1 cellular context compared by ENCODE assay signal in the genomic region with DNA sequence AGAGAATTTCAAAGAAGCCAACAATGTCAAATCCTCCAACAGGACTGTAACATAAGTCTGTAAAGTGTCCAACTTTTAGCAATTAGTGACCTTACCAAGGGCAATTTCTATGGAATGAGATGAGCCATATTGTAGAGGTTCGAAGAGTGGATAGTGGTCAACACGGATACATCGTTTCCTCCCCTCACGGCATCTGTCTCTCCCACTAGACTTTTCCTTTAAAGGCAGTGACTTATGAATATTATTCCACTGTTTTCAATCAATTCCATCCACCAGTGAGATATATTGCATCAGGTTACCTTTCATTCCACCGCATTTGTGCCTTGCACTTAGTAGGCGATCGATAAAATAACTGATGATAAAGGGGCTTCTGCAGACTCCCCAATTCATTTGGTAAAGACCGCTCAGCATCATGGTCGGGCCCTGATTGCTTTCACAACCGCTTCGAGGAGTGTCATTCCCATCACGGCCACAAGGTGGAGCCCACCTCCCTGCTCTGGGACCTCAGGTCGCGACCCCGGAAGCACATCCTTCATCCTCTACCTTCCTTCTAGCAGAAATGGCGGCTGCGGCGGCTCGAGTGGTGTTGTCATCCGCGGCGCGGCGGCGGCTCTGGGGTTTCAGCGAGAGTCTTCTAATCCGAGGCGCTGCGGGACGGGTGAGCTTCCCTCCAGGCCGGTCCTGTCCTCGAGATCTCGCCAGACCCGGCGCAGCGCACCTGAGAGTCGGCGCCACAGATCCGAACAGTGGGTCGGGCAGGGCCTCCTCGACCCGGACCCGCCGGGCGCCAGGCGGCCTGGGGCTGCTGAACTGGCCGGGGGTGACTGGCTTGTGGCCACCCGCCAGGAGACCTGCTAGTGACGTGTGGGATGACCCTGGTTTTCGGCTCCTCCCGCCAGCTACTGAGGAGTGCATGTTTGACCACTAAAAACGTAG.
TF ChIP-seq lines count a peak whose summit lies in the region.

TSS of gene PMPCB (plus strand) at position 535 of the 936 bp plus-strand sequence. CDS start at position 560, 25 bp downstream.

TF ChIP-seq in HepG2, 621 proteins besides CTCF, POLR2A, EP300 and RAD21 (continued from another document and continues in another):
- TF ChIP-seq SMARCE1 (IDR thresholded peaks at IDR 0.05; ENCODE audit: borderline replicate concordance): no peak
- 0 out of 2 replicates have a peak, but pooled peaks have one; percentile 43 for TF ChIP-seq HMG20A (CRISPR knock-in tag; IDR thresholded peaks at IDR 0.05; ENCODE audit: borderline replicate concordance)
- TF ChIP-seq ZNF234 (CRISPR knock-in tag; conservative IDR thresholded peaks at IDR 0.05): no peak
- no peak for TF ChIP-seq ZNF878 (CRISPR knock-in tag; IDR thresholded peaks at IDR 0.05)
- TF ChIP-seq, protein P1, sequence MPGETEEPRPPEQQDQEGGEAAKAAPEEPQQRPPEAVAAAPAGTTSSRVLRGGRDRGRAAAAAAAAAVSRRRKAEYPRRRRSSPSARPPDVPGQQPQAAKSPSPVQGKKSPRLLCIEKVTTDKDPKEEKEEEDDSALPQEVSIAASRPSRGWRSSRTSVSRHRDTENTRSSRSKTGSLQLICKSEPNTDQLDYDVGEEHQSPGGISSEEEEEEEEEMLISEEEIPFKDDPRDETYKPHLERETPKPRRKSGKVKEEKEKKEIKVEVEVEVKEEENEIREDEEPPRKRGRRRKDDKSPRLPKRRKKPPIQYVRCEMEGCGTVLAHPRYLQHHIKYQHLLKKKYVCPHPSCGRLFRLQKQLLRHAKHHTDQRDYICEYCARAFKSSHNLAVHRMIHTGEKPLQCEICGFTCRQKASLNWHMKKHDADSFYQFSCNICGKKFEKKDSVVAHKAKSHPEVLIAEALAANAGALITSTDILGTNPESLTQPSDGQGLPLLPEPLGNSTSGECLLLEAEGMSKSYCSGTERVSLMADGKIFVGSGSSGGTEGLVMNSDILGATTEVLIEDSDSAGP (CRISPR knock-in tag; IDR thresholded peaks at IDR 0.05; ENCODE audit: borderline replicate concordance): peak; percentile 95
- TF ChIP-seq RFX5 (IDR thresholded peaks at IDR 0.05; ENCODE audit: low read depth, low read length): no peak
- TF ChIP-seq KLF13 (CRISPR knock-in tag; IDR thresholded peaks at IDR 0.05): 0 out of 2 replicates have a peak, but pooled peaks have one; percentile 68
- TF ChIP-seq HIVEP1 (CRISPR knock-in tag; IDR thresholded peaks at IDR 0.05): peak; percentile 66; the same call in 1 of the 2 replicates
- TF ChIP-seq MTA3 (CRISPR knock-in tag; IDR thresholded peaks at IDR 0.05): no peak
- TF ChIP-seq RXRB (CRISPR knock-in tag; IDR thresholded peaks at IDR 0.05; ENCODE audit: borderline replicate concordance): peak; percentile 85
- TF ChIP-seq TCF12 (IDR thresholded peaks at IDR 0.05): no peak
- TF ChIP-seq TCF12 (CRISPR knock-in tag; IDR thresholded peaks at IDR 0.05): no peak
- TF ChIP-seq DNMT1 (CRISPR knock-in tag; IDR thresholded peaks at IDR 0.05): peak; percentile 84
- TF ChIP-seq ZNF121 (CRISPR knock-in tag; IDR thresholded peaks at IDR 0.05): no peak
- TF ChIP-seq, protein P2, sequence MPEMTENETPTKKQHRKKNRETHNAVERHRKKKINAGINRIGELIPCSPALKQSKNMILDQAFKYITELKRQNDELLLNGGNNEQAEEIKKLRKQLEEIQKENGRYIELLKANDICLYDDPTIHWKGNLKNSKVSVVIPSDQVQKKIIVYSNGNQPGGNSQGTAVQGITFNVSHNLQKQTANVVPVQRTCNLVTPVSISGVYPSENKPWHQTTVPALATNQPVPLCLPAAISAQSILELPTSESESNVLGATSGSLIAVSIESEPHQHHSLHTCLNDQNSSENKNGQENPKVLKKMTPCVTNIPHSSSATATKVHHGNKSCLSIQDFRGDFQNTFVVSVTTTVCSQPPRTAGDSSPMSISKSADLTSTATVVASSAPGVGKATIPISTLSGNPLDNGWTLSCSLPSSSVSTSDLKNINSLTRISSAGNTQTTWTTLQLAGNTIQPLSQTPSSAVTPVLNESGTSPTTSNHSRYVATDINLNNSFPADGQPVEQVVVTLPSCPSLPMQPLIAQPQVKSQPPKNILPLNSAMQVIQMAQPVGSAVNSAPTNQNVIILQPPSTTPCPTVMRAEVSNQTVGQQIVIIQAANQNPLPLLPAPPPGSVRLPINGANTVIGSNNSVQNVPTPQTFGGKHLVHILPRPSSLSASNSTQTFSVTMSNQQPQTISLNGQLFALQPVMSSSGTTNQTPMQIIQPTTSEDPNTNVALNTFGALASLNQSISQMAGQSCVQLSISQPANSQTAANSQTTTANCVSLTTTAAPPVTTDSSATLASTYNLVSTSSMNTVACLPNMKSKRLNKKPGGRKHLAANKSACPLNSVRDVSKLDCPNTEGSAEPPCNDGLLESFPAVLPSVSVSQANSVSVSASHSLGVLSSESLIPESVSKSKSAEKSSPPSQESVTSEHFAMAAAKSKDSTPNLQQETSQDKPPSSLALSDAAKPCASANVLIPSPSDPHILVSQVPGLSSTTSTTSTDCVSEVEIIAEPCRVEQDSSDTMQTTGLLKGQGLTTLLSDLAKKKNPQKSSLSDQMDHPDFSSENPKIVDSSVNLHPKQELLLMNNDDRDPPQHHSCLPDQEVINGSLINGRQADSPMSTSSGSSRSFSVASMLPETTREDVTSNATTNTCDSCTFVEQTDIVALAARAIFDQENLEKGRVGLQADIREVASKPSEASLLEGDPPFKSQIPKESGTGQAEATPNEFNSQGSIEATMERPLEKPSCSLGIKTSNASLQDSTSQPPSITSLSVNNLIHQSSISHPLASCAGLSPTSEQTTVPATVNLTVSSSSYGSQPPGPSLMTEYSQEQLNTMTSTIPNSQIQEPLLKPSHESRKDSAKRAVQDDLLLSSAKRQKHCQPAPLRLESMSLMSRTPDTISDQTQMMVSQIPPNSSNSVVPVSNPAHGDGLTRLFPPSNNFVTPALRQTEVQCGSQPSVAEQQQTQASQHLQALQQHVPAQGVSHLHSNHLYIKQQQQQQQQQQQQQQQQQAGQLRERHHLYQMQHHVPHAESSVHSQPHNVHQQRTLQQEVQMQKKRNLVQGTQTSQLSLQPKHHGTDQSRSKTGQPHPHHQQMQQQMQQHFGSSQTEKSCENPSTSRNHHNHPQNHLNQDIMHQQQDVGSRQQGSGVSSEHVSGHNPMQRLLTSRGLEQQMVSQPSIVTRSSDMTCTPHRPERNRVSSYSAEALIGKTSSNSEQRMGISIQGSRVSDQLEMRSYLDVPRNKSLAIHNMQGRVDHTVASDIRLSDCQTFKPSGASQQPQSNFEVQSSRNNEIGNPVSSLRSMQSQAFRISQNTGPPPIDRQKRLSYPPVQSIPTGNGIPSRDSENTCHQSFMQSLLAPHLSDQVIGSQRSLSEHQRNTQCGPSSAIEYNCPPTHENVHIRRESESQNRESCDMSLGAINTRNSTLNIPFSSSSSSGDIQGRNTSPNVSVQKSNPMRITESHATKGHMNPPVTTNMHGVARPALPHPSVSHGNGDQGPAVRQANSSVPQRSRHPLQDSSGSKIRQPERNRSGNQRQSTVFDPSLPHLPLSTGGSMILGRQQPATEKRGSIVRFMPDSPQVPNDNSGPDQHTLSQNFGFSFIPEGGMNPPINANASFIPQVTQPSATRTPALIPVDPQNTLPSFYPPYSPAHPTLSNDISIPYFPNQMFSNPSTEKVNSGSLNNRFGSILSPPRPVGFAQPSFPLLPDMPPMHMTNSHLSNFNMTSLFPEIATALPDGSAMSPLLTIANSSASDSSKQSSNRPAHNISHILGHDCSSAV (CRISPR knock-in tag; IDR thresholded peaks at IDR 0.05; ENCODE audit: borderline replicate concordance): no peak
- TF ChIP-seq ZNF770 (CRISPR knock-in tag; IDR thresholded peaks at IDR 0.05): peak; percentile 85
- TF ChIP-seq ZNF24 (IDR thresholded peaks at IDR 0.05): no peak
- TF ChIP-seq TBX3 (IDR thresholded peaks at IDR 0.05; ENCODE audit: borderline replicate concordance): no peak
- TF ChIP-seq EEA1 (CRISPR knock-in tag; IDR thresholded peaks at IDR 0.05; ENCODE audit: borderline replicate concordance): peak; percentile 67; the same call in 1 of the 2 replicates
- peak; percentile 24; the same call in 1 of the 2 replicates for TF ChIP-seq MAZ (IDR thresholded peaks at IDR 0.05; ENCODE audit: borderline replicate concordance, low read depth, low read length)
- peak; percentile 50; the same call in 1 of the 2 replicates for TF ChIP-seq MAZ (CRISPR knock-in tag; IDR thresholded peaks at IDR 0.05; ENCODE audit: low read depth)
- TF ChIP-seq ZNF672 (CRISPR knock-in tag; IDR thresholded peaks at IDR 0.05): no peak
- TF ChIP-seq YEATS4 (CRISPR knock-in tag; IDR thresholded peaks at IDR 0.05; ENCODE audit: borderline replicate concordance): no peak; the same call in none of the 2 replicates
- TF ChIP-seq ZNF367 (CRISPR knock-in tag; IDR thresholded peaks at IDR 0.05; ENCODE audit: borderline replicate concordance): no peak
- peak; percentile 92 for TF ChIP-seq THAP11 (CRISPR knock-in tag; IDR thresholded peaks at IDR 0.05)
- peak; percentile 94 for TF ChIP-seq POGZ (CRISPR knock-in tag; IDR thresholded peaks at IDR 0.05)
- peak; percentile 20; the same call in 1 of the 2 replicates for TF ChIP-seq HNF4A (CRISPR knock-in tag; IDR thresholded peaks at IDR 0.05)
- TF ChIP-seq IRX3 (CRISPR knock-in tag; IDR thresholded peaks at IDR 0.05; ENCODE audit: borderline replicate concordance, low read depth): no peak
- TF ChIP-seq ZBTB42 (CRISPR knock-in tag; IDR thresholded peaks at IDR 0.05): 0 out of 2 replicates have a peak, but pooled peaks have one; percentile 82
- TF ChIP-seq ZNF382 (CRISPR knock-in tag; IDR thresholded peaks at IDR 0.05; ENCODE audit: borderline replicate concordance): no peak
- peak; percentile 47; the same call in 1 of the 2 replicates for TF ChIP-seq JUND (CRISPR knock-in tag; IDR thresholded peaks at IDR 0.05)
- TF ChIP-seq SETDB1 (CRISPR knock-in tag; IDR thresholded peaks at IDR 0.05; ENCODE audit: borderline replicate concordance): no peak
- TF ChIP-seq ZNF841 (CRISPR knock-in tag; IDR thresholded peaks at IDR 0.05; ENCODE audit: borderline replicate concordance): no peak
- TF ChIP-seq, protein P3, sequence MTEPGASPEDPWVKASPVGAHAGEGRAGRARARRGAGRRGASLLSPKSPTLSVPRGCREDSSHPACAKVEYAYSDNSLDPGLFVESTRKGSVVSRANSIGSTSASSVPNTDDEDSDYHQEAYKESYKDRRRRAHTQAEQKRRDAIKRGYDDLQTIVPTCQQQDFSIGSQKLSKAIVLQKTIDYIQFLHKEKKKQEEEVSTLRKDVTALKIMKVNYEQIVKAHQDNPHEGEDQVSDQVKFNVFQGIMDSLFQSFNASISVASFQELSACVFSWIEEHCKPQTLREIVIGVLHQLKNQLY (CRISPR knock-in tag; IDR thresholded peaks at IDR 0.05): peak; percentile 40; the same call in 1 of the 2 replicates
- no peak for TF ChIP-seq RFX3 (CRISPR knock-in tag; IDR thresholded peaks at IDR 0.05)
- TF ChIP-seq, protein P4, sequence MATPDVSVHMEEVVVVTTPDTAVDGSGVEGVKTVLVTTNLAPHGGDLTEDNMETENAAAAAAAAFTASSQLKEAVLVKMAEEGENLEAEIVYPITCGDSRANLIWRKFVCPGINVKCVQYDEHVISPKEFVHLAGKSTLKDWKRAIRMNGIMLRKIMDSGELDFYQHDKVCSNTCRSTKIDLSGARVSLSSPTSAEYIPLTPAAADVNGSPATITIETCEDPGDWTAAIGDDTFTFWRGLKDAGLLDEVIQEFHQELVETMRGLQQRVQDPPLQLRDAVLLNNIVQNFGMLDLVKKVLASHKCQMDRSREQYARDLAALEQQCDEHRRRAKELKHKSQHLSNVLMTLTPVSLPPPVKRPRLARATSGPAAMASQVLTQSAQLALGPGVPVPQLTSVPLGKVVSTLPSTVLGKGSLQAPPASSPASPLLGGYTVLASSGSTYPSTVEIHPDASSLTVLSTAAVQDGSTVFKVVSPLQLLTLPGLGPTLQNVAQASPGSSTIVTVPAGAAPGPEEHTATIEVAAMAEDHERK (CRISPR knock-in tag; IDR thresholded peaks at IDR 0.05; ENCODE audit: low read depth): no peak
- TF ChIP-seq GFI1 (CRISPR knock-in tag; IDR thresholded peaks at IDR 0.05; ENCODE audit: borderline replicate concordance): peak; percentile 13; the same call in 1 of the 2 replicates
- TF ChIP-seq CHD4 (IDR thresholded peaks at IDR 0.05; ENCODE audit: borderline replicate concordance, low read length): no peak
- TF ChIP-seq, protein P5, sequence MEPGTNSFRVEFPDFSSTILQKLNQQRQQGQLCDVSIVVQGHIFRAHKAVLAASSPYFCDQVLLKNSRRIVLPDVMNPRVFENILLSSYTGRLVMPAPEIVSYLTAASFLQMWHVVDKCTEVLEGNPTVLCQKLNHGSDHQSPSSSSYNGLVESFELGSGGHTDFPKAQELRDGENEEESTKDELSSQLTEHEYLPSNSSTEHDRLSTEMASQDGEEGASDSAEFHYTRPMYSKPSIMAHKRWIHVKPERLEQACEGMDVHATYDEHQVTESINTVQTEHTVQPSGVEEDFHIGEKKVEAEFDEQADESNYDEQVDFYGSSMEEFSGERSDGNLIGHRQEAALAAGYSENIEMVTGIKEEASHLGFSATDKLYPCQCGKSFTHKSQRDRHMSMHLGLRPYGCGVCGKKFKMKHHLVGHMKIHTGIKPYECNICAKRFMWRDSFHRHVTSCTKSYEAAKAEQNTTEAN (CRISPR knock-in tag; conservative IDR thresholded peaks at IDR 0.05): 0 out of 2 replicates have a peak, but pooled peaks have one; percentile 49
- TF ChIP-seq REXO4 (CRISPR knock-in tag; IDR thresholded peaks at IDR 0.05; ENCODE audit: borderline replicate concordance): no peak
- TF ChIP-seq, protein P6, sequence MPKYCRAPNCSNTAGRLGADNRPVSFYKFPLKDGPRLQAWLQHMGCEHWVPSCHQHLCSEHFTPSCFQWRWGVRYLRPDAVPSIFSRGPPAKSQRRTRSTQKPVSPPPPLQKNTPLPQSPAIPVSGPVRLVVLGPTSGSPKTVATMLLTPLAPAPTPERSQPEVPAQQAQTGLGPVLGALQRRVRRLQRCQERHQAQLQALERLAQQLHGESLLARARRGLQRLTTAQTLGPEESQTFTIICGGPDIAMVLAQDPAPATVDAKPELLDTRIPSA (CRISPR knock-in tag; IDR thresholded peaks at IDR 0.05; ENCODE audit: borderline replicate concordance): peak; percentile 54; the same call in 1 of the 2 replicates
- peak; percentile 20 for TF ChIP-seq FOXO1 (CRISPR knock-in tag; IDR thresholded peaks at IDR 0.05)
- TF ChIP-seq KDM3A (CRISPR knock-in tag; IDR thresholded peaks at IDR 0.05; ENCODE audit: low read depth): peak; percentile 93
- no peak for TF ChIP-seq ELF4 (CRISPR knock-in tag; IDR thresholded peaks at IDR 0.05; ENCODE audit: borderline replicate concordance)
- peak; percentile 61; the same call in 1 of the 2 replicates for TF ChIP-seq TSC22D2 (CRISPR knock-in tag; IDR thresholded peaks at IDR 0.05; ENCODE audit: borderline replicate concordance)
- TF ChIP-seq MYNN (CRISPR knock-in tag; IDR thresholded peaks at IDR 0.05; ENCODE audit: low read depth): peak; percentile 70
- 0 out of 2 replicates have a peak, but pooled peaks have one; percentile 30 for TF ChIP-seq ZNF563 (CRISPR knock-in tag; IDR thresholded peaks at IDR 0.05)
